7 cellular contexts compared by ENCODE assay signal in genomic region chr17:75511610-75512575, GRCh38. TPM values are rescaled to one million over a fixed set of nuclear protein-coding genes. Genes with fewer than 3 reads are reported as not detected.
DNase-seq lines count a peak whose midpoint lies in the region; TF ChIP-seq lines count a peak whose summit lies in the region.

No MANE protein-coding gene starts in this region.

- no peak overlapping the region for H3K14ac ChIP-seq in mesenchymal stem cell (ENCODE audit: low read length in 2 of 2)

- no peak overlapping the region for H2BK5ac ChIP-seq in mesenchymal stem cell (ENCODE audit: low read depth, low read length, poor library complexity, severe bottlenecking)

- H3K4me1 ChIP-seq in endodermal cell (ENCODE audit: control insufficient read depth, insufficient read depth, low read length) = peaks cover 7% of the 10 kb centered on the region
- H3K4me1 ChIP-seq in mesenchymal stem cell (ENCODE audit: control insufficient read depth, insufficient read depth, low read depth, low read length) = peaks cover 43% of the 10 kb centered on the region
- H3K4me1 ChIP-seq in A673 (ENCODE audit: insufficient read depth, low read length, poor library complexity, severe bottlenecking) = no peaks in the 10 kb centered on the region

- no TSS peak for BruUV-seq in A673 (replicated peaks; lab: Mats Ljungman, UMichigan)

- H2BK12ac ChIP-seq in mesenchymal stem cell (ENCODE audit: low read length in 2 of 2) = no peak overlapping the region

- H3K27ac ChIP-seq in endodermal cell (ENCODE audit: low read depth, low read length) (no peak overlapping the region), mesenchymal stem cell (ENCODE audit: low read length, poor library complexity, severe bottlenecking) (no peak overlapping the region), A673 (ENCODE audit: low read depth, low read length, poor library complexity, severe bottlenecking) (no peak overlapping the region)

- H3K9me3 Mint-ChIP-seq in endodermal cell (no peaks in the 10 kb centered on the region), type B pancreatic cell (no peaks in the 10 kb centered on the region)

- H3K4me1 Mint-ChIP-seq in endodermal cell (no peaks in the 10 kb centered on the region), type B pancreatic cell (ENCODE audit: unreplicated experiment) (peaks cover 17% of the 10 kb centered on the region)

- H2BK120ac ChIP-seq in mesenchymal stem cell (ENCODE audit: low read depth, low read length) = no peak overlapping the region

- H3K4me3 Mint-ChIP-seq in endodermal cell (no peak overlapping the region), type B pancreatic cell (peak overlapping the region; percentile 39)

- peaks cover 41% of the 10 kb centered on the region for H3K79me1 ChIP-seq in mesenchymal stem cell (replicated peaks; ENCODE audit: low read length, poor library complexity, severe bottlenecking)

- peak overlapping the region; percentile 19 for H4K8ac ChIP-seq in mesenchymal stem cell (ENCODE audit: low read length)

- H2AK5ac ChIP-seq in mesenchymal stem cell (ENCODE audit: low read length, severe bottlenecking) = no peak overlapping the region

- intact Hi-C loops in A673 (cut with micrococcal nuclease; ENCODE audit: unreplicated experiment) = no loop called here

- H4K91ac ChIP-seq in mesenchymal stem cell (ENCODE audit: low read length) = no peak overlapping the region

- H3K4me3 ChIP-seq in endodermal cell (ENCODE audit: low read length) = no peak overlapping the region
- no peak overlapping the region for H3K4me3 ChIP-seq in mesenchymal stem cell (ENCODE audit: insufficient read depth in 1 of 2, low read depth in 1 of 2, low read length in 2 of 2)
- H3K4me3 ChIP-seq in A673 (ENCODE audit: low read depth, low read length, poor library complexity, severe bottlenecking) = no peak overlapping the region

- H3K27ac Mint-ChIP-seq in endodermal cell = peak overlapping the region; percentile 55
- H3K27ac Mint-ChIP-seq in type B pancreatic cell = peak overlapping the region; percentile 21

- no peaks in the 10 kb centered on the region for H3K9me3 ChIP-seq in endodermal cell (ENCODE audit: control insufficient read depth, low read length)
- no peaks in the 10 kb centered on the region for H3K9me3 ChIP-seq in mesenchymal stem cell (ENCODE audit: control insufficient read depth, low read length)
- no peaks in the 10 kb centered on the region for H3K9me3 ChIP-seq in A673 (ENCODE audit: low read depth, low read length, poor library complexity, severe bottlenecking)

- no peak overlapping the region for H3K4ac ChIP-seq in mesenchymal stem cell (ENCODE audit: low read depth in 1 of 2, low read length in 2 of 2)

- peak; percentile 36 for DNase-seq in NCI-H774 (lab: John Stamatoyannopoulos, UW)
- no peak for DNase-seq in endodermal cell
- DNase-seq in mesenchymal stem cell = peak; percentile 19
- DNase-seq in type B pancreatic cell (ENCODE audit: extremely low spot score, unreplicated experiment) = no peak
- DNase-seq in medulla oblongata (ENCODE audit: extremely low spot score) = no peak
- no peak for DNase-seq in A673 (ENCODE audit: low spot score)
- no peak for DNase-seq in NCI-H1436 (lab: John Stamatoyannopoulos, UW)

- no peak overlapping the region for H3K4me2 ChIP-seq in mesenchymal stem cell (ENCODE audit: low read length, poor library complexity, severe bottlenecking)

- H2BK15ac ChIP-seq in mesenchymal stem cell (ENCODE audit: low read depth, poor library complexity, severe bottlenecking) = peak overlapping the region; percentile 31

- H2AFZ ChIP-seq in mesenchymal stem cell (ENCODE audit: low read depth, low read length) = no peak overlapping the region

- no peak overlapping the region for H3K23ac ChIP-seq in mesenchymal stem cell (ENCODE audit: low read length in 2 of 2)

- no peak overlapping the region for H3K9ac ChIP-seq in endodermal cell (ENCODE audit: extremely low read depth, low read length, poor library complexity, severe bottlenecking)
- H3K9ac ChIP-seq in mesenchymal stem cell (ENCODE audit: low read length) = no peak overlapping the region

- TF ChIP-seq CTCF in endodermal cell (conservative IDR thresholded peaks at IDR 0.05) (no peak), type B pancreatic cell (conservative IDR thresholded peaks at IDR 0.05) (no peak), A673 (conservative IDR thresholded peaks at IDR 0.05; ENCODE audit: low read depth, low read length) (no peak)

- H3K36me3 ChIP-seq in endodermal cell (ENCODE audit: control insufficient read depth, insufficient read depth, low read length) = peaks cover 24% of the 10 kb centered on the region
- peaks cover 8 to 41% of the 10 kb centered on the region in 2 experiments for H3K36me3 ChIP-seq in mesenchymal stem cell (ENCODE audit: control insufficient read depth in 1 of 2, insufficient read depth in 2 of 2, low read depth in 1 of 2, low read length in 2 of 2)
- peaks cover 4% of the 10 kb centered on the region for H3K36me3 ChIP-seq in A673 (ENCODE audit: insufficient read depth, low read length, poor library complexity, severe bottlenecking)

- H3K27me3 ChIP-seq in endodermal cell (ENCODE audit: control insufficient read depth, insufficient read depth, low read length, poor library complexity, severe bottlenecking) (no peaks in the 10 kb centered on the region), mesenchymal stem cell (ENCODE audit: control insufficient read depth in 1 of 2, insufficient read depth in 1 of 2, low read length in 2 of 2) (no peaks in the 10 kb centered on the region), A673 (replicated peaks; ENCODE audit: insufficient read depth, low read depth, low read length, poor library complexity) (no peaks in the 10 kb centered on the region)

- CTCF ChIA-PET in A673 (lab: Charles Lee) = no interaction called here

- H3K36me3 Mint-ChIP-seq in endodermal cell (ENCODE audit: low read depth) (peaks cover 12% of the 10 kb centered on the region), type B pancreatic cell (no peaks in the 10 kb centered on the region)

- no peak overlapping the region for H3K18ac ChIP-seq in mesenchymal stem cell (ENCODE audit: low read depth in 1 of 2, low read length in 2 of 2)

- POLR2A ChIA-PET in A673 (lab: Charles Lee; ENCODE audit: low non-redundant PET) = no interaction called here

- H3K27me3 Mint-ChIP-seq in endodermal cell (ENCODE audit: insufficient read depth) (no peaks in the 10 kb centered on the region), type B pancreatic cell (no peaks in the 10 kb centered on the region)

- 83 to 87% methylated on average over 8 to 13 of the region's 13 CpGs for WGBS in endodermal cell (ENCODE audit: insufficient coverage in 1 of 2, insufficient read length in 1 of 2), 2 experiments
- WGBS in mesenchymal stem cell = 74% methylated on average over 13 of the region's 13 CpGs

RNA-seq across cellular contexts. Expression of gene CASKIN2, which starts 3.4 kb away (rescaled TPM):
- 10 to 100 TPM; 26.4 to 31.0 TPM for total RNA-seq in endodermal cell
- polyA plus RNA-seq in endodermal cell (2013, experiment 1 of 2) = 14.9 TPM
- 11.8 TPM for polyA plus RNA-seq in endodermal cell (2013, experiment 2 of 2)
- 6.3 TPM for polyA plus RNA-seq in mesenchymal stem cell (2013, experiment 1 of 2)
- polyA plus RNA-seq in mesenchymal stem cell (2013, experiment 2 of 2) = 6.1 TPM
- 29.5 and 31.2 TPM in 2 replicates for total RNA-seq in type B pancreatic cell (ENCODE audit: low replicate concordance)
- 32.6 and 32.7 TPM in 2 replicates for total RNA-seq in A673 (2021)

RNA-seq across cellular contexts. Expression of gene TSEN54, which starts 4.4 kb away (rescaled TPM):
- 10 to 100 TPM; 37.7 to 39.1 TPM for total RNA-seq in endodermal cell
- polyA plus RNA-seq in endodermal cell (2013, experiment 1 of 2) = 30.2 TPM
- polyA plus RNA-seq in endodermal cell (2013, experiment 2 of 2) = 32.7 TPM
- 8.4 TPM for polyA plus RNA-seq in mesenchymal stem cell (2013, experiment 1 of 2)
- polyA plus RNA-seq in mesenchymal stem cell (2013, experiment 2 of 2) = 9.2 TPM
- 28.4 and 41.0 TPM in 2 replicates for total RNA-seq in type B pancreatic cell (ENCODE audit: low replicate concordance)
- 36.5 and 36.6 TPM in 2 replicates for total RNA-seq in A673 (2021)

RNA-seq across cellular contexts. Expression of gene LLGL2, which starts 13.6 kb away (rescaled TPM):
- total RNA-seq in endodermal cell = 100 to 1,000 TPM; 128 to 149 TPM
- polyA plus RNA-seq in endodermal cell (2013, experiment 1 of 2) = 20.2 TPM
- polyA plus RNA-seq in endodermal cell (2013, experiment 2 of 2) = 16.5 TPM
- 3.6 TPM for polyA plus RNA-seq in mesenchymal stem cell (2013, experiment 1 of 2)
- 3.5 TPM for polyA plus RNA-seq in mesenchymal stem cell (2013, experiment 2 of 2)
- total RNA-seq in type B pancreatic cell (ENCODE audit: low replicate concordance) = 90.6 and 226 TPM in 2 replicates
- total RNA-seq in A673 (2021) = 10.8 and 14.4 TPM in 2 replicates

RNA-seq across cellular contexts. Expression of gene TMEM94, which starts 55.5 kb away (rescaled TPM):
- total RNA-seq in endodermal cell = 100 to 1,000 TPM in 1 of 2 donors, 10 to 100 TPM in 1; 96.0 to 106 TPM
- 90.8 TPM for polyA plus RNA-seq in endodermal cell (2013, experiment 1 of 2)
- 82.1 TPM for polyA plus RNA-seq in endodermal cell (2013, experiment 2 of 2)
- 38.5 TPM for polyA plus RNA-seq in mesenchymal stem cell (2013, experiment 1 of 2)
- 37.2 TPM for polyA plus RNA-seq in mesenchymal stem cell (2013, experiment 2 of 2)
- total RNA-seq in type B pancreatic cell (ENCODE audit: low replicate concordance) = 86.5 and 112 TPM in 2 replicates
- 67.0 and 84.7 TPM in 2 replicates for total RNA-seq in A673 (2021)

Comparison
In these comparisons a context has a peak if more than half of its experiments do, and no peak if none do; other contexts are left out.
1. DNase-seq: peak in NCI-H774 (single experiment) and mesenchymal stem cell (single experiment); none in endodermal cell (single experiment), type B pancreatic cell (single experiment), medulla oblongata (single experiment), A673 (single experiment) and NCI-H1436 (single experiment).